Comparison of ENCODE assay signal across 8 cellular contexts in the genomic region with DNA sequence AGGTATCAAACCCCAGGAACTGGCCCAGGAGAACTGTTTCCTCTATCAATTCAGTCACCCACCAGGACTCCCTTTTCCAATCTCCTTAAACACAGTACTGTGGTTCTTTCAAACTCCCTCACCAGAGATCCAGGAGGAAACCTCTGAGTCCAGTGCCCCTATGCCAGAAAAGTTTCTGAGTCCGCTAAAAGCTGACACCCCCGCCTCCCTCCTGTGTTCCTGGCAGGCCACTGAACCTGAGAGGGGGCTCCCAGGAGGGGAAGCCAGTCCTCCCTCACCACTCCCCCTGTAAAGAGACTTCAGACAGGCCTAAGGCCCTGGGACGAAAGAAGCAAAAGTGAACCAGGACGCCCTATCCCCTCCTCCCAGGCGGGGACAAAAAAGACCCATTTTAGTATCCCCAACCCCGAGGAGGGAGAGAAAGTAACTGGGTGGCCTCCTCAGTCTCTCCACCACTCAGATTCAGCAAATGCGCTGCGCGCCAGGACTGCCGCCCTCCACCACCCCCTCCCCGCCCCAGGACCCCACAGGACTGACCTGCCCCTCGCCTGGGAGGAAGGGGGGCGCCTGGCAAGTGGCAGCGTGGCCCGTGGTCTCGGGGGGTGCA. TPM values are rescaled to one million over a fixed set of nuclear protein-coding genes. Genes with fewer than 3 reads are reported as not detected.
DNase-seq lines count a peak whose midpoint lies in the region; ATAC-seq, FAIRE-seq and TF ChIP-seq lines count a peak whose summit lies in the region.

No MANE protein-coding gene starts in this region.

- peak overlapping the region; percentile 55 to 68 for H3K9ac ChIP-seq in duodenal mucosa (ENCODE audit: low read depth in 1 of 2, low read length in 2 of 2)

- TF ChIP-seq POLR2A in H54 (IDR thresholded peaks at IDR 0.05; ENCODE audit: low read depth, low read length) = no peak

- peak overlapping the region; percentile 60 for H3K27ac ChIP-seq in CD4-positive, alpha-beta T cell (ENCODE audit: low read depth, low read length)
- H3K27ac ChIP-seq in SJSA1 = peak overlapping the region; percentile 47
- peak overlapping the region; percentile 55 for H3K27ac ChIP-seq in duodenal mucosa (ENCODE audit: low read depth, low read length)
- H3K27ac ChIP-seq in substantia nigra (ENCODE audit: low read depth, low read length, poor library complexity, severe bottlenecking) = peak overlapping the region; percentile 88

- DNase-seq in CD4-positive, alpha-beta T cell = peak in 2 of 10 experiments; percentile 11 to 35
- DNase-seq in H54 (ENCODE audit: insufficient read length, low spot score) = peak; percentile 45
- peak in 1 of 2 experiments; percentile 40 for DNase-seq in SJSA1 (ENCODE audit: low read depth in 1 of 2, low spot score in 2 of 2)
- DNase-seq in lung microvascular endothelial cell (ENCODE audit: low read depth in 2 of 2) = peak; percentile 24 to 32
- DNase-seq in substantia nigra (lab: John Stamatoyannopoulos, UW) = peak in 25 of 49 donors; percentile 42 to 81 (median 61)
- no peak for DNase-seq in NCI-H2081 treated with DMSO at 0.1 percent for 48 hours (lab: John Stamatoyannopoulos, UW)

- peak overlapping the region; percentile 85 for H3K27ac Mint-ChIP-seq in CD4-positive, alpha-beta T cell

- intact Hi-C loops in CD4-positive, alpha-beta T cell (cut with DNase I, micrococcal nuclease) = loop anchor here (2.0 kb wide), 3 partner anchors 36 to 182 kb away; no protein-coding TSS in a partner anchor

- H3K27me3 Mint-ChIP-seq in CD4-positive, alpha-beta T cell = no peaks in the 10 kb centered on the region

- no peak for FAIRE-seq in H54 (lab: Jason Lieb, UNC)

- no peaks in the 10 kb centered on the region for H3K9me3 ChIP-seq in CD4-positive, alpha-beta T cell (ENCODE audit: control insufficient read depth, low read length)
- H3K9me3 ChIP-seq in SJSA1 (replicated peaks) (no peaks in the 10 kb centered on the region), duodenal mucosa (ENCODE audit: control insufficient read depth in 1 of 2, low read length in 2 of 2) (no peaks in the 10 kb centered on the region)

- H3K27me3 ChIP-seq in CD4-positive, alpha-beta T cell (ENCODE audit: control insufficient read depth, insufficient read depth, low read length) = no peaks in the 10 kb centered on the region
- H3K27me3 ChIP-seq in SJSA1 (replicated peaks) = no peaks in the 10 kb centered on the region
- peaks cover 0 to 8% of the 10 kb centered on the region in 2 donors for H3K27me3 ChIP-seq in duodenal mucosa (ENCODE audit: control insufficient read depth in 1 of 2, insufficient read depth in 2 of 2, low read length in 2 of 2)

- peak overlapping the region; percentile 68 for H3K4me3 ChIP-seq in SJSA1
- peak overlapping the region; percentile 85 for H3K4me3 ChIP-seq in duodenal mucosa (ENCODE audit: low read depth in 1 of 2, low read length in 2 of 2)

- H3K36me3 Mint-ChIP-seq in CD4-positive, alpha-beta T cell (ENCODE audit: low read depth) = peaks cover 44% of the 10 kb centered on the region

- no peak for TF ChIP-seq CTCF in CD4-positive, alpha-beta T cell (IDR thresholded peaks at IDR 0.05)

- POLR2A ChIA-PET in CD4-positive, alpha-beta T cell (lab: Charles Lee) = interaction anchor here (0.6 to 2.9 kb wide), 7 partner anchors 7 to 42 kb away, joined by 3 to 21 read pairs (median 6); a partner anchor contains a TSS

- H3K36me3 ChIP-seq in SJSA1 (peaks cover 29% of the 10 kb centered on the region), duodenal mucosa (ENCODE audit: control insufficient read depth in 1 of 2, insufficient read depth in 2 of 2, low read length in 2 of 2) (peaks cover 0 to 5% of the 10 kb centered on the region in 2 donors)

- CTCF ChIA-PET in CD4-positive, alpha-beta T cell (lab: Charles Lee) = interaction anchor here (0.8 kb wide), 1 partner anchor 221 kb away, joined by 3 read pairs; no protein-coding TSS in a partner anchor

- H3K4me1 Mint-ChIP-seq in CD4-positive, alpha-beta T cell (ENCODE audit: low read depth) = peaks cover 65% of the 10 kb centered on the region

- H3K4me1 ChIP-seq in SJSA1 (replicated peaks) = peaks cover 26% of the 10 kb centered on the region
- peaks cover 15 to 26% of the 10 kb centered on the region in 2 donors for H3K4me1 ChIP-seq in duodenal mucosa (ENCODE audit: control insufficient read depth in 1 of 2, insufficient read depth in 2 of 2, low read length in 2 of 2)

- H3K4me3 Mint-ChIP-seq in CD4-positive, alpha-beta T cell = peak overlapping the region; percentile 97

- peak; percentile 4 for ATAC-seq in CD4-positive, alpha-beta T cell (ENCODE audit: poor library complexity)
- ATAC-seq in GM18519 (IDR thresholded peaks at IDR 0.05; ENCODE audit: low FRiP score, unreplicated experiment) = no peak

- H3K9me3 Mint-ChIP-seq in CD4-positive, alpha-beta T cell = no peaks in the 10 kb centered on the region

RNA-seq across cellular contexts. Expression of a gene that starts 0.6 kb away (rescaled TPM):
- 10 to 100 TPM; 23.8 to 26.4 TPM for total RNA-seq in CD4-positive, alpha-beta T cell
- total RNA-seq in SJSA1 (2014; rRNA removed; shearing (Covaris generic)) = 17.2 and 21.0 TPM in 2 replicates
- 6.8 and 20.0 TPM in 2 replicates for total RNA-seq in lung microvascular endothelial cell

RNA-seq across cellular contexts. Expression of a gene that starts 37.1 kb away (rescaled TPM):
- 10 to 100 TPM; 11.7 to 11.8 TPM for total RNA-seq in CD4-positive, alpha-beta T cell
- 18.1 and 25.6 TPM in 2 replicates for total RNA-seq in SJSA1 (2014; rRNA removed; shearing (Covaris generic))
- total RNA-seq in lung microvascular endothelial cell = 14.8 and 20.4 TPM in 2 replicates

RNA-seq across cellular contexts. Expression of a gene that starts 37.6 kb away (rescaled TPM):
- 1 to 10 TPM; 1.2 to 1.4 TPM for total RNA-seq in CD4-positive, alpha-beta T cell
- not detected in 2 replicates for total RNA-seq in SJSA1 (2014; rRNA removed; shearing (Covaris generic))
- under 0.01 TPM in 1 of 2 replicates, not detected in the other for total RNA-seq in lung microvascular endothelial cell
